ENCODE assay signal across 8 cellular contexts in genomic region chr5:154683101-154683757, GRCh38.
A peak's percentile ranks its signal among the peaks of the same experiment; 100 is the strongest.
DNase-seq lines count a peak whose midpoint lies in the region; ATAC-seq lines count a peak whose summit lies in the region.

No MANE protein-coding gene starts in this region.

- POLR2A ChIA-PET in activated CD8-positive, alpha-beta T cell treated with anti-CD3 and anti-CD28 coated beads, Interleukin-2, amount 10 ng/mL, durations not matched to agents 7 days and 5 days (lab: Charles Lee), result no interaction called here

- H3K27me3 ChIP-seq in stomach smooth muscle (ENCODE audit: control insufficient read depth in 1 of 2, insufficient read depth in 2 of 2, low read length in 2 of 2), result no peaks in the 10 kb centered on the region

- ATAC-seq in activated T-cell treated with anti-CD3 and anti-CD28 coated beads, Interleukin-2, amount 50 U/mL, for 72 hours (replicated peaks in 1 of 2), result peak in 1 of 2 donors; percentile 38
- peak; percentile 53 for ATAC-seq in HG03064 (IDR thresholded peaks at IDR 0.05; ENCODE audit: low read depth, unreplicated experiment)
- peak; percentile 32 for ATAC-seq in activated CD8-positive, alpha-beta T cell treated with anti-CD3 and anti-CD28 coated beads, Interleukin-2, amount 10 ng/mL, durations not matched to agents 7 days and 5 days

- peak overlapping the region; percentile 24 for H3K27ac ChIP-seq in stomach smooth muscle (ENCODE audit: low read length)

- H3K9me3 ChIP-seq in iPS-18c (ENCODE audit: control insufficient read depth, insufficient read depth, low read length), result peaks cover 6% of the 10 kb centered on the region
- H3K9me3 ChIP-seq in stomach smooth muscle (ENCODE audit: control insufficient read depth in 2 of 2, low read length in 2 of 2), result no peaks in the 10 kb centered on the region

- H3K4me1 ChIP-seq in stomach smooth muscle (ENCODE audit: control insufficient read depth, insufficient read depth, low read length), result peaks cover 15% of the 10 kb centered on the region

- H3K27me3 Mint-ChIP-seq in activated T-cell treated with anti-CD3 and anti-CD28 coated beads, Interleukin-2, amount 50 U/mL, for 72 hours (ENCODE audit: low read depth), result peaks cover 8% of the 10 kb centered on the region
- peaks cover 19% of the 10 kb centered on the region for H3K27me3 Mint-ChIP-seq in activated CD8-positive, alpha-beta T cell treated with anti-CD3 and anti-CD28 coated beads, Interleukin-2, amount 10 ng/mL, durations not matched to agents 7 days and 5 days (ENCODE audit: low read depth)

- CTCF ChIA-PET in activated CD8-positive, alpha-beta T cell treated with anti-CD3 and anti-CD28 coated beads, Interleukin-2, amount 10 ng/mL, durations not matched to agents 7 days and 5 days (lab: Charles Lee), result interaction anchor here (1.2 kb wide), 1 partner anchor 33 kb away, joined by 3 read pairs; no protein-coding TSS in a partner anchor

- no peak overlapping the region for H3K27ac Mint-ChIP-seq in activated T-cell treated with anti-CD3 and anti-CD28 coated beads, Interleukin-2, amount 50 U/mL, for 72 hours
- H3K27ac Mint-ChIP-seq in activated CD8-positive, alpha-beta T cell treated with anti-CD3 and anti-CD28 coated beads, Interleukin-2, amount 10 ng/mL, durations not matched to agents 7 days and 5 days, result no peak overlapping the region

- peak overlapping the region; percentile 74 to 78 for H3K4me3 Mint-ChIP-seq in activated T-cell treated with anti-CD3 and anti-CD28 coated beads, Interleukin-2, amount 50 U/mL, for 72 hours
- H3K4me3 Mint-ChIP-seq in activated CD8-positive, alpha-beta T cell treated with anti-CD3 and anti-CD28 coated beads, Interleukin-2, amount 10 ng/mL, durations not matched to agents 7 days and 5 days, result peak overlapping the region; percentile 53

- H3K4me1 Mint-ChIP-seq in activated T-cell treated with anti-CD3 and anti-CD28 coated beads, Interleukin-2, amount 50 U/mL, for 72 hours (ENCODE audit: low read depth), result no peaks in the 10 kb centered on the region
- H3K4me1 Mint-ChIP-seq in activated CD8-positive, alpha-beta T cell treated with anti-CD3 and anti-CD28 coated beads, Interleukin-2, amount 10 ng/mL, durations not matched to agents 7 days and 5 days (ENCODE audit: low read depth), result peaks cover 5% of the 10 kb centered on the region

- H3K36me3 ChIP-seq in stomach smooth muscle (ENCODE audit: control insufficient read depth in 2 of 2, insufficient read depth in 2 of 2, low read length in 2 of 2), result no peaks in the 10 kb centered on the region

- H3K36me3 Mint-ChIP-seq in activated T-cell treated with anti-CD3 and anti-CD28 coated beads, Interleukin-2, amount 50 U/mL, for 72 hours (ENCODE audit: insufficient read depth in 2 of 2), result no peaks in the 10 kb centered on the region
- H3K36me3 Mint-ChIP-seq in activated CD8-positive, alpha-beta T cell treated with anti-CD3 and anti-CD28 coated beads, Interleukin-2, amount 10 ng/mL, durations not matched to agents 7 days and 5 days (ENCODE audit: low read depth), result no peaks in the 10 kb centered on the region

- H3K9me3 Mint-ChIP-seq in activated T-cell treated with anti-CD3 and anti-CD28 coated beads, Interleukin-2, amount 50 U/mL, for 72 hours, result peaks cover 0 to 2% of the 10 kb centered on the region in 2 donors
- no peaks in the 10 kb centered on the region for H3K9me3 Mint-ChIP-seq in activated CD8-positive, alpha-beta T cell treated with anti-CD3 and anti-CD28 coated beads, Interleukin-2, amount 10 ng/mL, durations not matched to agents 7 days and 5 days (ENCODE audit: insufficient read depth)

- peak overlapping the region; percentile 60 to 71 for H3K9ac ChIP-seq in stomach smooth muscle (ENCODE audit: low read length in 2 of 2)

- H3K4me3 ChIP-seq in iPS-18c (ENCODE audit: insufficient read depth, low read depth, low read length) (peak overlapping the region; percentile 61), stomach smooth muscle (ENCODE audit: low read length in 2 of 2) (peak overlapping the region; percentile 73 to 77)

- no peak for DNase-seq in activated T-cell treated with anti-CD3 and anti-CD28 coated beads, Interleukin-2, amount 50 U/mL, for 72 hours
- DNase-seq in activated T-cell treated with anti-CD3 and anti-CD28 coated beads, Interleukin-2, amount 50 U/mL, for 1 hour, result no peak
- no peak for DNase-seq in activated CD8-positive, alpha-beta T cell treated with anti-CD3 and anti-CD28 coated beads, Interleukin-2, amount 10 ng/mL, durations not matched to agents 7 days and 5 days
- DNase-seq in RKO (ENCODE audit: low spot score) (no peak), NCI-H82 (lab: John Stamatoyannopoulos, UW) (no peak)
